ENCODE assay signal across 13 cellular contexts in genomic region chr3:149466192-149466591, GRCh38. TPM values are rescaled to one million over a fixed set of nuclear protein-coding genes. Genes with fewer than 3 reads are reported as not detected.
DNase-seq lines count a peak whose midpoint lies in the region; ATAC-seq and TF ChIP-seq lines count a peak whose summit lies in the region.
"Had no signal": no experiment of that assay in that cellular context is flagged by ENCODE, and none has a peak within 500 bp of the region (broad histone marks: within the 10 kb centered on the region; RNA-seq: fewer than 3 reads in every experiment).

No MANE protein-coding gene starts in this region.

- TF ChIP-seq CTCF in fibroblast of villous mesenchyme (IDR thresholded peaks at IDR 0.05; ENCODE audit: insufficient read depth, low read depth, low read length) (no peak), omental fat pad (IDR thresholded peaks at IDR 0.05) (no peak), GM13976 (IDR thresholded peaks at IDR 0.05; ENCODE audit: borderline replicate concordance, control extremely low read depth, extremely low read depth, insufficient read depth, missing control alignments) (no peak)

- peak; percentile 87 for DNase-seq in Daoy (ENCODE audit: low read depth)
- DNase-seq in SJSA1 (ENCODE audit: low read depth in 1 of 2, low spot score in 2 of 2) = peak; percentile 80
- peak; percentile 56 for DNase-seq in fibroblast of villous mesenchyme (ENCODE audit: low read depth)
- DNase-seq in omental fat pad (ENCODE audit: low spot score) = no peak
- DNase-seq in GM13976 (ENCODE audit: low spot score) = no peak
- no peak for DNase-seq in NOMO-1 treated with dmso at 0.1 percent for 144 hours (lab: John Stamatoyannopoulos, UW; ENCODE audit: unreplicated experiment)
- no peak for DNase-seq in activated naive CD8-positive, alpha-beta T cell treated with anti-CD3 and anti-CD28 coated beads, Interleukin-2, amount 50 U/mL, for 24 hours
- DNase-seq in activated gamma-delta T cell (lab: John Stamatoyannopoulos, UW) = no peak
- DNase-seq: CD8-positive, alpha-beta memory T cell; cortex of kidney; immature natural killer cell; NK-92 treated with Interleukin-12 subunit alpha and Interleukin-12 subunit beta, amount 100 ng/mL, for 24 hours had no signal

- H3K36me3 Mint-ChIP-seq in activated naive CD8-positive, alpha-beta T cell treated with anti-CD3 and anti-CD28 coated beads, Interleukin-2, amount 50 U/mL, for 24 hours (ENCODE audit: low read depth) = no peaks in the 10 kb centered on the region
- H3K36me3 Mint-ChIP-seq: immature natural killer cell had no signal

- H3K4me3 ChIP-seq in SJSA1 (no peak overlapping the region), fibroblast of villous mesenchyme (ENCODE audit: low read depth, low read length) (no peak overlapping the region)
- H3K4me3 ChIP-seq: GM12878 had no signal

- peaks cover 51% of the 10 kb centered on the region for H3K4me1 ChIP-seq in SJSA1 (replicated peaks)

- H3K36me3 ChIP-seq in SJSA1 = no peaks in the 10 kb centered on the region

- no peak overlapping the region for H3K27ac Mint-ChIP-seq in activated naive CD8-positive, alpha-beta T cell treated with anti-CD3 and anti-CD28 coated beads, Interleukin-2, amount 50 U/mL, for 24 hours
- H3K27ac Mint-ChIP-seq: CD8-positive, alpha-beta memory T cell; immature natural killer cell had no signal

- H3K4me3 Mint-ChIP-seq in activated naive CD8-positive, alpha-beta T cell treated with anti-CD3 and anti-CD28 coated beads, Interleukin-2, amount 50 U/mL, for 24 hours = no peak overlapping the region
- H3K4me3 Mint-ChIP-seq: CD8-positive, alpha-beta memory T cell; immature natural killer cell had no signal

- H3K9me3 Mint-ChIP-seq in activated naive CD8-positive, alpha-beta T cell treated with anti-CD3 and anti-CD28 coated beads, Interleukin-2, amount 50 U/mL, for 24 hours = no peaks in the 10 kb centered on the region
- H3K9me3 Mint-ChIP-seq: CD8-positive, alpha-beta memory T cell; immature natural killer cell had no signal

- H3K27me3 ChIP-seq in SJSA1 (replicated peaks) = no peaks in the 10 kb centered on the region

- H3K27ac ChIP-seq in SJSA1 = peak overlapping the region; percentile 89

- in situ Hi-C loops in GM13976 (cut with MboI; ENCODE audit: low sequenced_read_pairs, unreplicated experiment) = no loop called here

- peaks cover 3% of the 10 kb centered on the region for H3K27me3 Mint-ChIP-seq in activated naive CD8-positive, alpha-beta T cell treated with anti-CD3 and anti-CD28 coated beads, Interleukin-2, amount 50 U/mL, for 24 hours

- ATAC-seq in omental fat pad (ENCODE audit: low FRiP score) = peak; percentile 86
- no peak for ATAC-seq in activated naive CD8-positive, alpha-beta T cell treated with anti-CD3 and anti-CD28 coated beads, Interleukin-2, amount 50 U/mL, for 24 hours
- ATAC-seq: GM12878 had no signal

- no peaks in the 10 kb centered on the region for H3K9me3 ChIP-seq in SJSA1 (replicated peaks)

- no peaks in the 10 kb centered on the region for H3K4me1 Mint-ChIP-seq in activated naive CD8-positive, alpha-beta T cell treated with anti-CD3 and anti-CD28 coated beads, Interleukin-2, amount 50 U/mL, for 24 hours
- H3K4me1 Mint-ChIP-seq: CD8-positive, alpha-beta memory T cell had no signal

RNA-seq across cellular contexts. Expression of gene TM4SF4, which starts 8.3 kb away (rescaled TPM):
- total RNA-seq in Daoy (2014; rRNA removed; shearing (Covaris generic)) = not detected in 2 replicates
- not detected in 2 replicates for total RNA-seq in SJSA1 (2014; rRNA removed; shearing (Covaris generic))
- total RNA-seq in fibroblast of villous mesenchyme = under 0.01 TPM in 1 of 2 replicates, not detected in the other
- total RNA-seq in omental fat pad = under 1 TPM in 2 of 4 donors, not detected in 2; 0.24 to 0.65 TPM
- total RNA-seq: CD8-positive, alpha-beta memory T cell had no signal

Comparison
In these comparisons a context has a peak if more than half of its experiments do, and no peak if none do; other contexts are left out.
1. DNase-seq: peak in Daoy (single experiment), SJSA1 (2 of 2) and fibroblast of villous mesenchyme (single experiment); none in omental fat pad (single experiment), GM13976 (single experiment), NOMO-1 treated with dmso at 0.1 percent for 144 hours (single experiment), activated naive CD8-positive, alpha-beta T cell treated with anti-CD3 and anti-CD28 coated beads, Interleukin-2, amount 50 U/mL, for 24 hours (single experiment) and activated gamma-delta T cell (single experiment).